In genomic region chr9:91359734-91360470, GRCh38 we compare ENCODE assay signal across 8 cellular contexts. TPM values are rescaled to one million over a fixed set of nuclear protein-coding genes. Genes with fewer than 3 reads are reported as not detected.
DNase-seq lines count a peak whose midpoint lies in the region; ATAC-seq and TF ChIP-seq lines count a peak whose summit lies in the region.

No MANE protein-coding gene starts in this region.

- H3K27me3 Mint-ChIP-seq in Calu3 (ENCODE audit: unreplicated experiment), result no peaks in the 10 kb centered on the region

- H3K9ac ChIP-seq in NT2/D1 (ENCODE audit: insufficient read length, low read depth), result peak overlapping the region; percentile 38

- no peaks in the 10 kb centered on the region for H3K9me3 Mint-ChIP-seq in Calu3 (ENCODE audit: low read depth, unreplicated experiment)

- H2AFZ ChIP-seq in neuron (ENCODE audit: low read depth, low read length), result no peak overlapping the region

- no peak for ATAC-seq in HG03159 (IDR thresholded peaks at IDR 0.05; ENCODE audit: unreplicated experiment)
- ATAC-seq in GM19395 (IDR thresholded peaks at IDR 0.05; ENCODE audit: unreplicated experiment), result no peak
- no peak for ATAC-seq in GM18909 (IDR thresholded peaks at IDR 0.05; ENCODE audit: poor library complexity, unreplicated experiment)

- no peak overlapping the region for H3K27ac Mint-ChIP-seq in Calu3 (ENCODE audit: unreplicated experiment)

- peaks cover 13% of the 10 kb centered on the region for H3K9me3 ChIP-seq in NT2/D1 (ENCODE audit: insufficient read depth, low read length)
- no peaks in the 10 kb centered on the region for H3K9me3 ChIP-seq in neuron (ENCODE audit: low read length)

- CTCF ChIA-PET in Calu3 (lab: Charles Lee), result no interaction called here

- peaks cover 17% of the 10 kb centered on the region for H3K36me3 Mint-ChIP-seq in Calu3 (ENCODE audit: insufficient read depth, unreplicated experiment)

- no peak for TF ChIP-seq CTCF in Calu3 (IDR thresholded peaks at IDR 0.05; ENCODE audit: unreplicated experiment)

- DNase-seq in Calu3 (no peak), NT2/D1 (ENCODE audit: low read depth, low spot score) (no peak), dermis blood vessel endothelial cell (peak; percentile 8), DMS153 treated with DMSO at 0.1 percent for 48 hours (lab: John Stamatoyannopoulos, UW; ENCODE audit: unreplicated experiment) (no peak)

- H3K4me1 ChIP-seq in NT2/D1 (ENCODE audit: insufficient read depth, insufficient read length), result peaks cover 5% of the 10 kb centered on the region
- H3K4me1 ChIP-seq in neuron (ENCODE audit: insufficient read depth, low read length), result peaks cover 13% of the 10 kb centered on the region

- BruUV-seq in Calu3 (replicated peaks; lab: Mats Ljungman, UMichigan), result TSS peak; percentile 20

- H3K4me1 Mint-ChIP-seq in Calu3 (ENCODE audit: low read depth, unreplicated experiment), result peaks cover 26% of the 10 kb centered on the region

- H3K4me3 Mint-ChIP-seq in Calu3 (ENCODE audit: low read depth, unreplicated experiment), result peak overlapping the region; percentile 91

- intact Hi-C loops in Calu3 (cut with micrococcal nuclease; ENCODE audit: unreplicated experiment), result loop anchor here (10.0 kb wide), 1 partner anchor 65 kb away; the partner anchor contains the start of gene NFIL3

- H3K4me3 ChIP-seq in NT2/D1 (ENCODE audit: insufficient read length, low read depth), result peak overlapping the region; percentile 31
- peak overlapping the region; percentile 64 for H3K4me3 ChIP-seq in neuron (ENCODE audit: low read length)

- H3K36me3 ChIP-seq in NT2/D1 (ENCODE audit: insufficient read depth, insufficient read length, low read length) (peaks cover 26% of the 10 kb centered on the region), neuron (ENCODE audit: insufficient read depth, low read length) (peaks cover 4% of the 10 kb centered on the region)

- H3K27me3 ChIP-seq in NT2/D1 (ENCODE audit: insufficient read depth, insufficient read length), result no peaks in the 10 kb centered on the region
- no peaks in the 10 kb centered on the region for H3K27me3 ChIP-seq in neuron (ENCODE audit: insufficient read depth, low read length)

RNA-seq across cellular contexts. Expression of gene AUH, which starts 1.8 kb away (rescaled TPM):
- total RNA-seq in Calu3 (2022) (12.6 and 13.4 TPM in 2 replicates), dermis blood vessel endothelial cell (13.3 and 20.4 TPM in 2 replicates)
